In the genomic region with DNA sequence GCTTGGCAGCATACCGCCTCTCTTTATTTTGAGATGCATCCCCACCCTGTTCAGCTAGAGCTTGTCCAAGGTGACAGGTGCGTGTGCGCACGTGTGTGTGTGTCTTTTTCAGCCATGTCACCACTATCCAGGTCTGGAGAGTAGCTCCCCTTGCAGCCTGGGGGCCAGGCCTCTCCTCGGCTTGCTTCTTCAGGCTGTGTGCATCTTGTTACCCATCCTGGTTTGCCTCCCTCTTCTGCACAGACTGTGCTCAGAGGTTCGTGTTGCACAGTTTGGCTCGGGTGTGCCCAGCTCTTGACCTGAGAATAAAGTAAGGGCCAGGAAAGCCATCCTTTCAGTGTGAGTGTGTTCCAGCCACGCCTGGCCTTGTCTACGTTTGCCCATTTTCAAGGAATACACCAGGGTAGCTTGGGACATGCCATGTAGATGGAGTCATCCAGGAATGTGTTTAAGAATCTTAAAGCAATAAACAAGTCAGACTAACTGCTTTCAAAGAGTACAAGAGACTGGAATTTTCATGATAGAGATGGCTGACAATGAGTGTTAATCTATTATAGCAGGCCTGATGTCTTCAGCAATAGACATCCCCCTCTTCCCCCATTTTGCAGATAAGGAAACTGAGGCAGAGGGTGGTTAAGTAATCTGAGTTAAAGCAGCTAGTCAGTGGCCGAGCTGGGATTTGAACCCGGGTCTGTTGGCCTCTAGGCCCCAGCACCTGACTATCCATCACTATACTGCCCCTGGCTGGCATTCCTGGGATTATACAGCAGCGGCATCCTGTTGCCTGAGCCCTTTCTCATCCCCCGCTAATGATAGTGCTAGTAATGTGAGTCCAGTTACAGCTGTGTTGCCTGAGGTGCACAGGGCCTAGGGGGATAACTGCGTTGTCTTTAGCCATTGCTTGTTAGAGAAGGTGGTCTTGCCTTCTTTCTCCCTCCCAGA, we compare ENCODE assay signal across 1 cellular context.
TF ChIP-seq lines count a peak whose summit lies in the region.

No MANE protein-coding gene starts in this region.

TF ChIP-seq in HepG2, 621 proteins besides CTCF, POLR2A, EP300 and RAD21 (continued from another document):
- TF ChIP-seq, protein P1, sequence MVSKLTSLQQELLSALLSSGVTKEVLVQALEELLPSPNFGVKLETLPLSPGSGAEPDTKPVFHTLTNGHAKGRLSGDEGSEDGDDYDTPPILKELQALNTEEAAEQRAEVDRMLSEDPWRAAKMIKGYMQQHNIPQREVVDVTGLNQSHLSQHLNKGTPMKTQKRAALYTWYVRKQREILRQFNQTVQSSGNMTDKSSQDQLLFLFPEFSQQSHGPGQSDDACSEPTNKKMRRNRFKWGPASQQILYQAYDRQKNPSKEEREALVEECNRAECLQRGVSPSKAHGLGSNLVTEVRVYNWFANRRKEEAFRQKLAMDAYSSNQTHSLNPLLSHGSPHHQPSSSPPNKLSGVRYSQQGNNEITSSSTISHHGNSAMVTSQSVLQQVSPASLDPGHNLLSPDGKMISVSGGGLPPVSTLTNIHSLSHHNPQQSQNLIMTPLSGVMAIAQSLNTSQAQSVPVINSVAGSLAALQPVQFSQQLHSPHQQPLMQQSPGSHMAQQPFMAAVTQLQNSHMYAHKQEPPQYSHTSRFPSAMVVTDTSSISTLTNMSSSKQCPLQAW (CRISPR knock-in tag; IDR thresholded peaks at IDR 0.05), result no peak
TF ChIP-seq in HepG2: peak in this region for 1.
